28 cellular contexts compared by ENCODE assay signal in the genomic region with DNA sequence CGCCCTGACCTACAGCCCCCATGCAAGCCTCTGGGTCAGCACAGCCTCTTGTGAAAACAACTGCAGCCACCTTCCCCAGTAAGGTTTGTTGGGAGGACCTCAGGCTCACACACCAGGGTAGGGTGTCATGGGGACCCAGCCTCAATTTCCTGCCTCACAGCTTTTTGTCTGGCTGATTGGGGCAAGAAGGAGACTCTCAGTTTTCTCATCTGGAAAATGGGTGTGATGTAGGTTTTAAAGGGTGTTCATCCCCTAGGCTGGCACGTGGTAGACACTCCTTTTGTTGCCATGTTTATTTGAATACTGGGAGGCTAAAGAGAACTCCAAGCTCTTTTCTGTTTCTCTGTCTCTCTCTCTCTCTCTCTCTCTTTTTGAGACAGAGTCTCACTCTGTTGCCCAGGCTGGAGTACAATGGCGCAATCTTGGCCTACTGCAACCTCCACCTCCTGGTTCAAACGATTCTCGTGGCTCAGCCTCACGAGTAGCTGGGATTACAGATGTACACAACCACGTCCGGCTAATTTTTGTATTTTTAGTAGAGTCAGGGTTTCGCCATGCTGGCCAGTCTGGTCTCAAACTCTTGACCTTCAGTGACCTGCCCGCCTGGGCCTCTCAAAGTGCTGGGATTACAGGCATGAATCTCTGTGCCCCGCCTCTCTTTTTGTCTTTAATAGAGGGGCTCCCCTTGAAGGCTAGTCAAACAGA. TPM values are rescaled to one million over a fixed set of nuclear protein-coding genes. Genes with fewer than 3 reads are reported as not detected.
A peak's percentile ranks its signal among the peaks of the same experiment; 100 is the strongest.
DNase-seq lines count a peak whose midpoint lies in the region; ATAC-seq and TF ChIP-seq lines count a peak whose summit lies in the region.
"Had no signal": no experiment of that assay in that cellular context is flagged by ENCODE, and none has a peak within 500 bp of the region (broad histone marks: within the 10 kb centered on the region; RNA-seq: fewer than 3 reads in every experiment).

No MANE protein-coding gene starts in this region.

- TF ChIP-seq CTCF in CD14-positive monocyte (IDR thresholded peaks at IDR 0.05) (no peak), lower lobe of right lung (IDR thresholded peaks at IDR 0.05) (no peak)

- H3K27me3 Mint-ChIP-seq in CD14-positive monocyte (ENCODE audit: low read depth in 3 of 3), result peaks cover 0 to 9% (median 3%) of the 10 kb centered on the region in 3 donors
- no peaks in the 10 kb centered on the region for H3K27me3 Mint-ChIP-seq in dendritic cell treated with granulocyte-macrophage colony-stimulating factor and Interleukin-4, amounts not matched to agents 40 ng/mL and 50 ng/mL, for 4 days
- H3K27me3 Mint-ChIP-seq: IgD-negative memory B cell, T-helper 17 cell had no signal

- peak overlapping the region; percentile 83 to 95 (median 91) for H3K27ac Mint-ChIP-seq in CD14-positive monocyte
- peak overlapping the region; percentile 53 for H3K27ac Mint-ChIP-seq in dendritic cell treated with granulocyte-macrophage colony-stimulating factor and Interleukin-4, amounts not matched to agents 40 ng/mL and 50 ng/mL, for 4 days
- H3K27ac Mint-ChIP-seq: CD4-positive, alpha-beta T cell; IgD-negative memory B cell; T-helper 17 cell had no signal

- peaks cover 58% of the 10 kb centered on the region for H3K4me1 Mint-ChIP-seq in CD14-positive monocyte
- peaks cover 46% of the 10 kb centered on the region for H3K4me1 Mint-ChIP-seq in dendritic cell treated with granulocyte-macrophage colony-stimulating factor and Interleukin-4, amounts not matched to agents 40 ng/mL and 50 ng/mL, for 4 days (ENCODE audit: low read depth)
- H3K4me1 Mint-ChIP-seq: IgD-negative memory B cell, T-helper 17 cell had no signal

- no peak overlapping the region for H3K4me3 ChIP-seq in lower lobe of right lung
- H3K4me3 ChIP-seq: BLaER1, GM23248, Peyer's patch had no signal

- peaks cover 0 to 25% (median 20%) of the 10 kb centered on the region in 7 donors for H3K9me3 Mint-ChIP-seq in CD14-positive monocyte
- peaks cover 14% of the 10 kb centered on the region for H3K9me3 Mint-ChIP-seq in dendritic cell treated with granulocyte-macrophage colony-stimulating factor and Interleukin-4, amounts not matched to agents 40 ng/mL and 50 ng/mL, for 4 days

- H3K36me3 ChIP-seq in lower lobe of right lung, result no peaks in the 10 kb centered on the region
- H3K36me3 ChIP-seq: BLaER1, Peyer's patch had no signal

- DNase-seq in CD14-positive monocyte (ENCODE audit: low spot score) (peak; percentile 80), MV-4-11 (lab: John Stamatoyannopoulos, UW) (peak; percentile 82), lower lobe of right lung (peak; percentile 59), DMS114 treated with DMSO at 0.1 percent for 48 hours (lab: John Stamatoyannopoulos, UW; ENCODE audit: unreplicated experiment) (no peak), NCI-H2081 treated with DMSO at 0.1 percent for 48 hours (lab: John Stamatoyannopoulos, UW) (no peak), NCI-H187 treated with DMSO at 0.1 percent for 48 hours (lab: John Stamatoyannopoulos, UW) (no peak), NCI-H774 (lab: John Stamatoyannopoulos, UW) (no peak)
- DNase-seq: CD4-positive, alpha-beta T cell; DMS53; GM23248; H9; NCI-H1105 treated with DMSO at 0.1 percent for 48 hours; NCI-H146; NCI-H2029 treated with DMSO at 0.1 percent for 48 hours; NCI-H2171 treated with DMSO at 0.1 percent for 48 hours; NCI-H524; NCI-H82; Peyer's patch; SHP77 treated with DMSO at 0.1 percent for 48 hours; SW 1271; T-helper 17 cell had no signal

- H3K27me3 ChIP-seq in lower lobe of right lung (ENCODE audit: low read depth), result no peaks in the 10 kb centered on the region
- H3K27me3 ChIP-seq: BLaER1, Peyer's patch had no signal

- peaks cover 0 to 3% of the 10 kb centered on the region in 2 donors for H3K36me3 Mint-ChIP-seq in CD14-positive monocyte
- H3K36me3 Mint-ChIP-seq in dendritic cell treated with granulocyte-macrophage colony-stimulating factor and Interleukin-4, amounts not matched to agents 40 ng/mL and 50 ng/mL, for 4 days (ENCODE audit: low read depth), result peaks cover 8% of the 10 kb centered on the region
- H3K36me3 Mint-ChIP-seq: IgD-negative memory B cell had no signal

- H3K4me1 ChIP-seq in lower lobe of right lung, result no peaks in the 10 kb centered on the region
- H3K4me1 ChIP-seq: BLaER1, Peyer's patch had no signal

- peak in 1 of 2 donors; percentile 18 for ATAC-seq in lower lobe of right lung
- ATAC-seq: T-helper 17 cell had no signal

- no peak overlapping the region for H3K27ac ChIP-seq in lower lobe of right lung
- H3K27ac ChIP-seq: BLaER1, GM23248, Peyer's patch had no signal

- H3K9me3 ChIP-seq in lower lobe of right lung, result peaks cover 15% of the 10 kb centered on the region

- intact Hi-C loops in CD14-positive monocyte (cut with micrococcal nuclease) (no loop called here), lower lobe of right lung (cut with DNase I) (no loop called here)
- intact Hi-C loops in dendritic cell treated with granulocyte-macrophage colony-stimulating factor and Interleukin-4, amounts not matched to agents 40 ng/mL and 50 ng/mL, for 4 days (cut with micrococcal nuclease), result no loop called here

- H3K4me3 Mint-ChIP-seq in CD14-positive monocyte, result no peak overlapping the region
- no peak overlapping the region for H3K4me3 Mint-ChIP-seq in dendritic cell treated with granulocyte-macrophage colony-stimulating factor and Interleukin-4, amounts not matched to agents 40 ng/mL and 50 ng/mL, for 4 days
- H3K4me3 Mint-ChIP-seq: CD4-positive, alpha-beta T cell; H9; T-helper 17 cell had no signal

RNA-seq across cellular contexts. Expression of gene PLAUR, which starts 18.2 kb away (rescaled TPM):
- 100 to 1,000 TPM; 212 to 284 TPM for polyA plus RNA-seq in CD14-positive monocyte
- total RNA-seq in lower lobe of right lung, result 96.2 TPM

RNA-seq across cellular contexts. Expression of gene IRGC, which starts 27.7 kb away (rescaled TPM):
- polyA plus RNA-seq in CD14-positive monocyte, result not detected
- total RNA-seq in lower lobe of right lung, result not detected
- total RNA-seq: CD4-positive, alpha-beta T cell; Daoy; G401; GM23248; H9; OCI-LY7; Peyer's patch; T-helper 17 cell had no signal
- polyA plus RNA-seq: AG04450, GM23248, IgD-negative memory B cell had no signal

RNA-seq across cellular contexts. Expression of gene CADM4, which starts 48.6 kb away (rescaled TPM):
- under 1 TPM; 0.10 to 0.31 TPM for polyA plus RNA-seq in CD14-positive monocyte
- 8.1 TPM for total RNA-seq in lower lobe of right lung
- total RNA-seq: OCI-LY7 had no signal
- polyA plus RNA-seq: IgD-negative memory B cell had no signal

Comparison
In these comparisons a context has a peak if more than half of its experiments do, and no peak if none do; other contexts are left out.
1. DNase-seq: peak in CD14-positive monocyte (single experiment), MV-4-11 (single experiment) and lower lobe of right lung (single experiment); none in DMS114 treated with DMSO at 0.1 percent for 48 hours (single experiment), NCI-H2081 treated with DMSO at 0.1 percent for 48 hours (single experiment), NCI-H187 treated with DMSO at 0.1 percent for 48 hours (single experiment) and NCI-H774 (single experiment).